In genomic region chr15:37594431-37594830, GRCh38 we compare ENCODE assay signal across 20 cellular contexts.
"Had no signal": no experiment of that assay in that cellular context is flagged by ENCODE, and none has a peak within 500 bp of the region (broad histone marks: within the 10 kb centered on the region; RNA-seq: fewer than 3 reads in every experiment).

No MANE protein-coding gene starts in this region.

- H3K4me3 ChIP-seq: heart right ventricle, pancreas, psoas muscle, right atrium auricular region, thyroid gland had no signal

- DNase-seq: activated CD4-positive, alpha-beta T cell treated with anti-CD3 and anti-CD28 coated beads, Interleukin-2, amount 50 U/mL, for 1 hour; activated CD4-positive, CD25-positive, alpha-beta regulatory T cell treated with anti-CD3 and anti-CD28 coated beads, Interleukin-2, amount 50 U/mL, for 72 hours; activated CD8-positive, alpha-beta T cell treated with anti-CD3 and anti-CD28 coated beads, Interleukin-2, amount 10 ng/mL, durations not matched to agents 7 days and 5 days; activated gamma-delta T cell; activated naive CD4-positive, alpha-beta T cell treated with anti-CD3 and anti-CD28 coated beads, Interleukin-2, amount 50 U/mL, for 16 hours; activated naive CD8-positive, alpha-beta T cell treated with anti-CD3 and anti-CD28 coated beads, Interleukin-2, amount 50 U/mL, for 24 hours; cortex of kidney; erythroblast; foreskin fibroblast; heart right ventricle; islet precursor cell; left cardiac atrium; pancreas; psoas muscle; stimulated activated CD4-positive, alpha-beta T cell treated with anti-CD3 and anti-CD28 coated beads, Interleukin-12 subunit alpha, Interleukin-12 subunit beta, amount 100 ng/mL, for 4 hours; stimulated activated CD4-positive, alpha-beta T cell treated with anti-CD3 and anti-CD28 coated beads, Interleukin-4, amount 100 ng/mL, for 4 hours; substantia nigra; thyroid gland had no signal

- ATAC-seq: activated CD8-positive, alpha-beta T cell treated with anti-CD3 and anti-CD28 coated beads, Interleukin-2, amount 10 ng/mL, durations not matched to agents 7 days and 5 days; activated naive CD8-positive, alpha-beta T cell treated with anti-CD3 and anti-CD28 coated beads, Interleukin-2, amount 50 U/mL, for 24 hours; heart right ventricle; left cardiac atrium; natural killer cell treated with Interleukin-12 subunit alpha and Interleukin-12 subunit beta and Interleukin-15 and Interleukin-18, amount 100 ng/mL, for 72 hours; pancreas; psoas muscle had no signal
